Comparison of ENCODE assay signal across 25 cellular contexts in genomic region chr6:55065020-55065419, GRCh38.
"Had no signal": no experiment of that assay in that cellular context is flagged by ENCODE, and none has a peak within 500 bp of the region (broad histone marks: within the 10 kb centered on the region; RNA-seq: fewer than 3 reads in every experiment).

No MANE protein-coding gene starts in this region.

- H3K9me3 ChIP-seq: sigmoid colon, thyroid gland had no signal

- H3K4me2 ChIP-seq: neural progenitor cell had no signal

- H3K4me3 ChIP-seq: coronary artery, esophagus muscularis mucosa, heart right ventricle, lung, neural progenitor cell, right atrium auricular region, sigmoid colon, skin epidermis, stomach, thyroid gland, vagina had no signal

- DNase-seq: dermis blood vessel endothelial cell; effector memory CD4-positive, alpha-beta T cell; foreskin keratinocyte; glutamatergic neuron; heart right ventricle; hypothalamus; immature natural killer cell; islet precursor cell; kidney glomerular epithelial cell; naive thymus-derived CD4-positive, alpha-beta T cell; sigmoid colon; stimulated activated CD4-positive, alpha-beta T cell treated with anti-CD3 and anti-CD28 coated beads, Interleukin-1b, Interleukin-23, amount 100 ng/mL, for 48 hours; stimulated activated CD4-positive, alpha-beta T cell treated with anti-CD3 and anti-CD28 coated beads, Interleukin-4, amount 100 ng/mL, for 1 hour; stimulated activated CD8-positive, alpha-beta memory T cell treated with anti-CD3 and anti-CD28 coated beads, Interleukin-4, amount 100 ng/mL, for 48 hours; stimulated activated naive CD4-positive, alpha-beta T cell; stomach had no signal

- H3K36me3 ChIP-seq: esophagus muscularis mucosa, heart right ventricle, neural progenitor cell, right atrium auricular region, sigmoid colon, stomach, thyroid gland, vagina had no signal

- H3K4me1 ChIP-seq: esophagus muscularis mucosa, foreskin keratinocyte, neural progenitor cell, parathyroid adenoma, right atrium auricular region, stomach, vagina had no signal

- ATAC-seq: foreskin keratinocyte; naive thymus-derived CD4-positive, alpha-beta T cell had no signal

- H3K79me2 ChIP-seq: parathyroid adenoma had no signal

- H3K27me3 ChIP-seq: esophagus muscularis mucosa, foreskin keratinocyte, heart right ventricle, neural progenitor cell, right atrium auricular region, sigmoid colon, stomach, thyroid gland, vagina had no signal

- H2AFZ ChIP-seq: neural progenitor cell, parathyroid adenoma had no signal

- H3K27ac ChIP-seq: coronary artery, esophagus muscularis mucosa, foreskin keratinocyte, neural progenitor cell, parathyroid adenoma, sigmoid colon, skin epidermis, stomach, vagina had no signal
